8 cellular contexts compared by ENCODE assay signal in the genomic region with DNA sequence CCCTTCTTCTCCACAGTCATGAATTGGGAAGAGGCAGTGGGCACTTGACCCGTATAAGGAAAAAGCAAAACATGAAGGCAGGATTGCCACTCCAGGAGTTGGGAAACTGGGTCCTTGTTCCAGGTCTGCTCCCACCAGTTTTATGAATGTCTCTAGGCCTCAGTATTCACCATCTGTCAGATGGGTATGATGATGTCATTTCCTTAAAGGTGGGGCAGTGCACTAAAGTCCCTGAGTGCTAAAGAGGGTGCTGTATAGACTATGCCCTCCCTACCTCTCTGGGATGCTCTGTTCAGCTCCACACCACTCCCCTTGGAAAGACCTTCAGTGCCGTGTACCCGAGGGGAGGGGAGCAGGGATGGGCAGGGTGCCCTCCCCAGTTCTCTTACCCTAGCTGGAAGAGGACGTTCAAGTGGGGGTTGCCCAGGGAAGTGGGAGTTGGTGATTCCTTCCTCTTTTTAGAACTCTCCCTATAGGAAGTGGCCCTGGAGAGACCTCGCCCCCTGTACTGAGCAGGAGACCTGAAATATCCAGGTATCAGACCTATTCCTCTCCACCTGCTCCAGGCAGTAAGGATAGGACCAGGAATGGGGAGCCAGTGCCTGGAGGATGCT. TPM values are rescaled to one million over a fixed set of nuclear protein-coding genes. Genes with fewer than 3 reads are reported as not detected.
DNase-seq lines count a peak whose midpoint lies in the region; TF ChIP-seq lines count a peak whose summit lies in the region.

No MANE protein-coding gene starts in this region.

- DNase-seq in A673 (ENCODE audit: low spot score), result no peak
- no peak for DNase-seq in Jurkat, Clone E6-1 (ENCODE audit: low read depth, low spot score)
- DNase-seq in MCF 10A (ENCODE audit: unreplicated experiment), result no peak
- DNase-seq in HK-2 (ENCODE audit: unreplicated experiment), result no peak
- no peak for DNase-seq in NCI-H446 (lab: John Stamatoyannopoulos, UW)
- no peak for DNase-seq in EL
- no peak for DNase-seq in NCI-H2227 (lab: John Stamatoyannopoulos, UW; ENCODE audit: unreplicated experiment)

- POLR2A ChIA-PET in A673 (lab: Charles Lee; ENCODE audit: low non-redundant PET), result no interaction called here
- POLR2A ChIA-PET in MCF 10A (lab: Yijun Ruan, JAX), result interaction anchor here (0.6 to 13.1 kb wide), 13 partner anchors 9 to 529 kb away, joined by 3 to 246 read pairs (median 5); a partner anchor contains a TSS

- H3K36me3 Mint-ChIP-seq in MCF 10A (ENCODE audit: insufficient read depth, unreplicated experiment), result peaks cover 28% of the 10 kb centered on the region

- H3K27ac Mint-ChIP-seq in MCF 10A (ENCODE audit: low read depth, unreplicated experiment), result peak overlapping the region; percentile 80

- H3K9me3 Mint-ChIP-seq in MCF 10A (ENCODE audit: unreplicated experiment), result no peaks in the 10 kb centered on the region

- H3K4me3 ChIP-seq in A673 (ENCODE audit: low read depth, low read length, poor library complexity, severe bottlenecking) (peak overlapping the region; percentile 89), muscle layer of colon (ENCODE audit: low read depth in 1 of 2, low read length in 2 of 2) (peak overlapping the region in 1 of 2 donors; percentile 94)
- peak overlapping the region; percentile 94 for H3K4me3 ChIP-seq in Jurkat, Clone E6-1 (ENCODE audit: low read length)

- H3K9ac ChIP-seq in muscle layer of colon (ENCODE audit: low read length), result peak overlapping the region; percentile 35

- TF ChIP-seq CTCF in A673 (conservative IDR thresholded peaks at IDR 0.05; ENCODE audit: low read depth, low read length) (no peak), MCF 10A (IDR thresholded peaks at IDR 0.05; ENCODE audit: unreplicated experiment) (no peak)

- H3K9me3 ChIP-seq in A673 (ENCODE audit: low read depth, low read length, poor library complexity, severe bottlenecking) (no peaks in the 10 kb centered on the region), muscle layer of colon (ENCODE audit: low read length) (no peaks in the 10 kb centered on the region)

- H3K4me1 Mint-ChIP-seq in MCF 10A (ENCODE audit: insufficient read depth, unreplicated experiment), result peaks cover 47% of the 10 kb centered on the region

- intact Hi-C loops in A673 (cut with micrococcal nuclease; ENCODE audit: unreplicated experiment), result no loop called here
- intact Hi-C loops in MCF 10A (cut with micrococcal nuclease), result loop anchor here (1.0 to 2.0 kb wide), 3 partner anchors 29 to 280 kb away; no protein-coding TSS in a partner anchor

- CTCF ChIA-PET in A673 (lab: Charles Lee), result no interaction called here
- CTCF ChIA-PET in MCF 10A (lab: Yijun Ruan, JAX), result interaction anchor here (0.5 to 1.9 kb wide), 5 partner anchors 8 to 137 kb away, joined by 3 to 6 read pairs (median 5); no protein-coding TSS in a partner anchor

- no peaks in the 10 kb centered on the region for H3K27me3 Mint-ChIP-seq in MCF 10A (ENCODE audit: insufficient read depth, unreplicated experiment)

- peak overlapping the region; percentile 89 for H3K4me3 Mint-ChIP-seq in MCF 10A (ENCODE audit: unreplicated experiment)

- no peaks in the 10 kb centered on the region for H3K27me3 ChIP-seq in A673 (replicated peaks; ENCODE audit: insufficient read depth, low read depth, low read length, poor library complexity)
- no peaks in the 10 kb centered on the region for H3K27me3 ChIP-seq in muscle layer of colon (ENCODE audit: control insufficient read depth in 1 of 2, insufficient read depth in 2 of 2, low read length in 2 of 2)

- H3K36me3 ChIP-seq in A673 (ENCODE audit: insufficient read depth, low read length, poor library complexity, severe bottlenecking) (no peaks in the 10 kb centered on the region), muscle layer of colon (ENCODE audit: insufficient read depth, low read length) (no peaks in the 10 kb centered on the region)

- peak overlapping the region; percentile 37 for H3K27ac ChIP-seq in A673 (ENCODE audit: low read depth, low read length, poor library complexity, severe bottlenecking)
- peak overlapping the region; percentile 83 for H3K27ac ChIP-seq in muscle layer of colon (ENCODE audit: low read depth, low read length)

- no TSS peak for BruUV-seq in A673 (replicated peaks; lab: Mats Ljungman, UMichigan)
- BruUV-seq in MCF 10A (replicated peaks; lab: Mats Ljungman, UMichigan), result TSS peak; percentile 25

- peaks cover 36% of the 10 kb centered on the region for H3K4me1 ChIP-seq in A673 (ENCODE audit: insufficient read depth, low read length, poor library complexity, severe bottlenecking)
- H3K4me1 ChIP-seq in muscle layer of colon (ENCODE audit: insufficient read depth, low read length), result peaks cover 60% of the 10 kb centered on the region

RNA-seq across cellular contexts. Expression of a gene that starts 2.2 kb away (rescaled TPM):
- total RNA-seq in A673 (2021) (76.9 and 78.3 TPM in 2 replicates), MCF 10A (2022) (65.1 and 68.1 TPM in 2 replicates)
- 90.9 TPM for polyA plus RNA-seq in Jurkat, Clone E6-1 (2012; ENCODE audit: insufficient read depth, insufficient read length)

RNA-seq across cellular contexts. Expression of a gene that starts 18.6 kb away (rescaled TPM):
- total RNA-seq in A673 (2021), result 764 and 879 TPM in 2 replicates
- polyA plus RNA-seq in Jurkat, Clone E6-1 (2012; ENCODE audit: insufficient read depth, insufficient read length), result 2,665 TPM
- total RNA-seq in MCF 10A (2022), result 1,891 and 2,060 TPM in 2 replicates

RNA-seq across cellular contexts. Expression of a gene that starts 47.0 kb away (rescaled TPM):
- total RNA-seq in A673 (2021) (13.5 and 14.1 TPM in 2 replicates), MCF 10A (2022) (21.9 and 23.4 TPM in 2 replicates)
- polyA plus RNA-seq in Jurkat, Clone E6-1 (2012; ENCODE audit: insufficient read depth, insufficient read length), result 30.7 TPM
